14 cellular contexts compared by ENCODE assay signal in genomic region chr2:189379287-189379630, GRCh38.
DNase-seq lines count a peak whose midpoint lies in the region; ATAC-seq and TF ChIP-seq lines count a peak whose summit lies in the region.
"Had no signal": no experiment of that assay in that cellular context is flagged by ENCODE, and none has a peak within 500 bp of the region (broad histone marks: within the 10 kb centered on the region; RNA-seq: fewer than 3 reads in every experiment).

No MANE protein-coding gene starts in this region.

- H3K27ac Mint-ChIP-seq in H9 = peak overlapping the region; percentile 57 to 79 (median 75); a peak in 4 of 7 replicates
- H3K27ac Mint-ChIP-seq in activated T-helper 17 cell treated with anti-CD3 and anti-CD28 coated beads, Interleukin-2, amount 50 U/mL, for 72 hours = no peak overlapping the region

- no CpG with 5 or more reads among the region's 2 CpGs for WGBS in H9 (ENCODE audit: extremely low coverage, insufficient read length, low lambda C conversion rate)
- WGBS in smooth muscle cell (ENCODE audit: low lambda C conversion rate) = 2% methylated on average over 2 of the region's 2 CpGs

- no peak overlapping the region for H3T11ph ChIP-seq in H9 (ENCODE audit: low read length)

- H3K9me3 Mint-ChIP-seq in H9 = peaks cover 0 to 3% of the 10 kb centered on the region in 2 experiments; a peak in 1 of 5 replicates
- no peaks in the 10 kb centered on the region for H3K9me3 Mint-ChIP-seq in activated T-helper 17 cell treated with anti-CD3 and anti-CD28 coated beads, Interleukin-2, amount 50 U/mL, for 72 hours
- H3K9me3 Mint-ChIP-seq: neural crest cell had no signal

- H3K4me2 ChIP-seq in H9 (ENCODE audit: insufficient read depth, insufficient read length, low read length) = peak overlapping the region; percentile 57
- peak overlapping the region; percentile 79 for H3K4me2 ChIP-seq in smooth muscle cell

- no peak overlapping the region for H2BK120ac ChIP-seq in H9 (ENCODE audit: low read depth, low read length, poor library complexity, severe bottlenecking)

- H3K27me3 ChIP-seq in H9 (ENCODE audit: insufficient read depth, low read length) (no peaks in the 10 kb centered on the region), SJCRH30 (no peaks in the 10 kb centered on the region), smooth muscle cell (ENCODE audit: low read depth) (no peaks in the 10 kb centered on the region)
- H3K27me3 ChIP-seq: dorsolateral prefrontal cortex had no signal

- H3K27me3 Mint-ChIP-seq in H9 (ENCODE audit: low read depth) = no peaks in the 10 kb centered on the region
- no peaks in the 10 kb centered on the region for H3K27me3 Mint-ChIP-seq in activated T-helper 17 cell treated with anti-CD3 and anti-CD28 coated beads, Interleukin-2, amount 50 U/mL, for 72 hours

- H3K4me3 ChIP-seq in SJCRH30 (peak overlapping the region; percentile 0; the same call in 1 of the 2 replicates), fibroblast of the aortic adventitia (ENCODE audit: low read depth, low read length) (no peak overlapping the region), smooth muscle cell (peak overlapping the region; percentile 15)
- H3K4me3 ChIP-seq: dorsolateral prefrontal cortex had no signal

- H4K91ac ChIP-seq in H9 (ENCODE audit: insufficient read length, low read depth, low read length) = no peak overlapping the region

- no peak overlapping the region for H4K5ac ChIP-seq in H9 (ENCODE audit: insufficient read length, low read depth, low read length)

- H4K8ac ChIP-seq in H9 (replicated peaks; ENCODE audit: insufficient read length, low read depth, low read length) = no peak overlapping the region

- no peak for TF ChIP-seq CTCF in H9 (conservative IDR thresholded peaks at IDR 0.05)
- no peak for TF ChIP-seq CTCF in fibroblast of the aortic adventitia (IDR thresholded peaks at IDR 0.05; ENCODE audit: insufficient read depth, low read length)
- TF ChIP-seq CTCF in smooth muscle cell (IDR thresholded peaks at IDR 0.05; ENCODE audit: borderline replicate concordance, insufficient read depth, poor library complexity, severe bottlenecking) = no peak

- H3K56ac ChIP-seq in H9 (ENCODE audit: insufficient read length, low read depth, low read length) = no peak overlapping the region

- H3K18ac ChIP-seq in H9 (ENCODE audit: insufficient read length, low read depth, low read length) = no peak overlapping the region

- no peak overlapping the region for H2BK20ac ChIP-seq in H9 (ENCODE audit: low read depth, low read length, poor library complexity, severe bottlenecking)

- H4K20me1 ChIP-seq in H9 (ENCODE audit: control insufficient read depth, insufficient read depth, insufficient read length) = no peaks in the 10 kb centered on the region
- no peaks in the 10 kb centered on the region for H4K20me1 ChIP-seq in smooth muscle cell (ENCODE audit: low read depth)

- no peaks in the 10 kb centered on the region for H3K23me2 ChIP-seq in H9 (ENCODE audit: insufficient read length, low read depth, low read length, poor library complexity, severe bottlenecking)

- no peak overlapping the region for H2BK5ac ChIP-seq in H9 (ENCODE audit: insufficient read length, low read length)

- H3K79me2 ChIP-seq in H9 (ENCODE audit: insufficient read depth, low read length) (no peaks in the 10 kb centered on the region), smooth muscle cell (ENCODE audit: low read depth) (no peaks in the 10 kb centered on the region)

- H3K9ac ChIP-seq in H9 (ENCODE audit: extremely low read depth, insufficient read length, low read length) (no peak overlapping the region), smooth muscle cell (ENCODE audit: low read depth) (no peak overlapping the region)

- no peak overlapping the region for H2BK12ac ChIP-seq in H9 (ENCODE audit: insufficient read length, low read depth, low read length)

- H2AK5ac ChIP-seq in H9 (ENCODE audit: insufficient read length, low read length) = no peak overlapping the region

- H3K4me1 Mint-ChIP-seq in H9 = peaks cover 15 to 23% of the 10 kb centered on the region in 2 experiments
- no peaks in the 10 kb centered on the region for H3K4me1 Mint-ChIP-seq in activated T-helper 17 cell treated with anti-CD3 and anti-CD28 coated beads, Interleukin-2, amount 50 U/mL, for 72 hours

- H3K79me1 ChIP-seq in H9 (ENCODE audit: insufficient read depth, low read depth, low read length, poor library complexity, severe bottlenecking) = no peaks in the 10 kb centered on the region

- DNase-seq in H9 = no peak
- peak in 1 of 2 experiments; percentile 34 for DNase-seq in SJCRH30
- DNase-seq in fibroblast of the aortic adventitia (ENCODE audit: low read depth) = peak; percentile 68
- no peak for DNase-seq in smooth muscle cell (lab: John Stamatoyannopoulos, UW; ENCODE audit: unreplicated experiment)
- no peak for DNase-seq in dermis blood vessel endothelial cell
- DNase-seq in NCI-H1436 treated with DMSO at 0.1 percent for 48 hours (lab: John Stamatoyannopoulos, UW) = no peak
- DNase-seq in HUDEP-2 (lab: John Stamatoyannopoulos, UW; ENCODE audit: unreplicated experiment in 76 of 76) = no peak
- DNase-seq: activated CD4-positive, CD25-positive, alpha-beta regulatory T cell treated with anti-CD3 and anti-CD28 coated beads, Interleukin-2, amount 50 U/mL, for 72 hours; activated gamma-delta T cell; dorsolateral prefrontal cortex; RPMI8226; stimulated activated naive CD4-positive, alpha-beta T cell treated with Interleukin-2 at 50 U/mL for 16 hours had no signal

- H3K36me3 Mint-ChIP-seq in H9 (ENCODE audit: insufficient read depth in 1 of 3, low read depth in 3 of 3) = no peaks in the 10 kb centered on the region
- H3K36me3 Mint-ChIP-seq in activated T-helper 17 cell treated with anti-CD3 and anti-CD28 coated beads, Interleukin-2, amount 50 U/mL, for 72 hours (ENCODE audit: low read depth) = no peaks in the 10 kb centered on the region

- H3K27ac ChIP-seq in H9 (ENCODE audit: insufficient read length, low read depth, low read length) (no peak overlapping the region), SJCRH30 (peak overlapping the region; percentile 31), smooth muscle cell (ENCODE audit: low read depth) (peak overlapping the region; percentile 68)
- H3K27ac ChIP-seq: dorsolateral prefrontal cortex had no signal

- H3K9me3 ChIP-seq in H9 (ENCODE audit: control insufficient read depth, low read depth, low read length) (no peaks in the 10 kb centered on the region), SJCRH30 (replicated peaks) (peaks cover 7% of the 10 kb centered on the region), smooth muscle cell (replicated peaks; ENCODE audit: low read depth) (no peaks in the 10 kb centered on the region)

- H2AFZ ChIP-seq in H9 (ENCODE audit: low read length) (no peak overlapping the region), smooth muscle cell (ENCODE audit: low read depth) (peak overlapping the region; percentile 6)

- H3K4ac ChIP-seq in H9 (ENCODE audit: low read depth, low read length) = no peak overlapping the region

- H3K4me1 ChIP-seq in H9 (ENCODE audit: insufficient read depth, low read length) (peaks cover 3% of the 10 kb centered on the region; the same call in 1 of the 2 replicates), SJCRH30 (peaks cover 30% of the 10 kb centered on the region), smooth muscle cell (ENCODE audit: low read depth) (peaks cover 5% of the 10 kb centered on the region)

- H3K36me3 ChIP-seq in SJCRH30 = no peaks in the 10 kb centered on the region
- no peaks in the 10 kb centered on the region for H3K36me3 ChIP-seq in smooth muscle cell (ENCODE audit: low read depth)

- ATAC-seq in activated T-helper 17 cell treated with anti-CD3 and anti-CD28 coated beads, Interleukin-2, amount 50 U/mL, for 72 hours (replicated peaks) = no peak

- H3K23ac ChIP-seq in H9 (ENCODE audit: insufficient read length, low read depth, low read length) = no peak overlapping the region

- H3F3A ChIP-seq in smooth muscle cell (ENCODE audit: low read depth) = no peaks in the 10 kb centered on the region

- H3K4me3 Mint-ChIP-seq in H9 = no peak overlapping the region
- H3K4me3 Mint-ChIP-seq in activated T-helper 17 cell treated with anti-CD3 and anti-CD28 coated beads, Interleukin-2, amount 50 U/mL, for 72 hours = no peak overlapping the region
- H3K4me3 Mint-ChIP-seq: neural crest cell had no signal

- no peak overlapping the region for H3K14ac ChIP-seq in H9 (ENCODE audit: insufficient read depth, low read length)

- H2BK15ac ChIP-seq in H9 (ENCODE audit: low read depth, low read length) = no peak overlapping the region
